Comparison of ENCODE assay signal across 15 cellular contexts in the genomic region with DNA sequence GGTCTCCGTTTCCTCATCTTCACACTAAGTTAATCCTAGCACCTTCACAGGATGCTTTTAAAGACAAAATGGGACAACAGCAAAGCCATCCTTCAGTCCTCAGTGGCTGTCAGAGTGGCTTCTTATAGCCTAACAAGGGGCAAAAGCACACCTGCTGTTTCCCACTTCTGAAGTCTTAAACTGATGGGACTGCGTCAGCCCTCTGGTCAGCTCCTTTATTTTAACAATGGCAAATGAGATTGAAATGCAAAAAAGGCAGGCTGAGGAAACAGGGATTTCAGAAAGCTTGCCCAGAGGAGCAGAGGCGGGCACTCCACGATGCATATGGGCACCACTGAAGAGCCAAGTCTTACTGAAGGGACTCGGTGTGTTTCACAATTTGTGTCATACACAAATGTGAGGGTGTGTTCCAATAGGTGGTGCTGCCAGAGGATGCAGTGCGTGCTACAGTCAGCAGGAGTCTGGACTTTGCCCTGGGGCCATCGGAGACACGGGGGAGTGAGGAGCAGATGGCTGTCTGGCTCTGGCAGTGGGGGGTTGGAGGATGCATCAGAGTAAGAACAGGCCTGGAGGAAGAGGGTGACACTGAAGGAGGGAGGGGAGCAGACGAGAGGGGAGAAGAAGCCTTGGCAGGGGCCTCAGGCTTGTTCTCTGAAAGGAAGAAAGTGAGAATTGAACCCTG. TPM values are rescaled to one million over a fixed set of nuclear protein-coding genes. Genes with fewer than 3 reads are reported as not detected.
DNase-seq lines count a peak whose midpoint lies in the region; ATAC-seq lines count a peak whose summit lies in the region.
"Had no signal": no experiment of that assay in that cellular context is flagged by ENCODE, and none has a peak within 500 bp of the region (broad histone marks: within the 10 kb centered on the region; RNA-seq: fewer than 3 reads in every experiment).

No MANE protein-coding gene starts in this region.

- peak; percentile 22 for ATAC-seq in esophagus mucosa
- no peak for ATAC-seq in HG02938 (IDR thresholded peaks at IDR 0.05; ENCODE audit: unreplicated experiment)
- ATAC-seq: heart right ventricle had no signal

- peak; percentile 34 to 59 for DNase-seq in NCI-H2081 (lab: John Stamatoyannopoulos, UW)
- no peak for DNase-seq in NCI-H2081 treated with DMSO at 0.1 percent for 48 hours (lab: John Stamatoyannopoulos, UW)
- peak; percentile 14 for DNase-seq in NOMO-1 treated with dmso at 0.1 percent for 144 hours (lab: John Stamatoyannopoulos, UW; ENCODE audit: unreplicated experiment)
- peak; percentile 34 for DNase-seq in renal cortical epithelial cell (ENCODE audit: low read depth)
- DNase-seq in KG1 (lab: John Stamatoyannopoulos, UW), result no peak
- DNase-seq in AML-193 (lab: John Stamatoyannopoulos, UW), result no peak
- DNase-seq: 8988T; activated CD4-positive, alpha-beta memory T cell treated with anti-CD3 and anti-CD28 coated beads, Interleukin-2, amount 10 ng/mL, durations not matched to agents 7 days and 5 days; activated gamma-delta T cell; heart right ventricle; NCI-H1048; PC-9; trophoblast cell had no signal

RNA-seq across cellular contexts. Expression of gene TENM4, which starts 47.3 kb away (rescaled TPM):
- 21.8 TPM for total RNA-seq in esophagus mucosa
- 59.6 and 306 TPM in 2 replicates for total RNA-seq in renal cortical epithelial cell
- total RNA-seq: activated CD4-positive, alpha-beta memory T cell treated with anti-CD3 and anti-CD28 coated beads, Interleukin-2, amount 10 ng/mL, durations not matched to agents 7 days and 5 days; PC-9 had no signal

Comparison
In these comparisons a context has a peak if more than half of its experiments do, and no peak if none do; other contexts are left out.
1. DNase-seq: peak in NCI-H2081 (2 of 2), NOMO-1 treated with dmso at 0.1 percent for 144 hours (single experiment) and renal cortical epithelial cell (single experiment); none in NCI-H2081 treated with DMSO at 0.1 percent for 48 hours (single experiment), KG1 (single experiment) and AML-193 (0 of 2).